8 cellular contexts compared by ENCODE assay signal in genomic region chr17:63601439-63602371, GRCh38. TPM values are rescaled to one million over a fixed set of nuclear protein-coding genes. Genes with fewer than 3 reads are reported as not detected.
DNase-seq lines count a peak whose midpoint lies in the region; ATAC-seq and TF ChIP-seq lines count a peak whose summit lies in the region.

No MANE protein-coding gene starts in this region.

- H3K4me3 ChIP-seq in hepatocyte, result peak overlapping the region; percentile 94

- H3K9me2 ChIP-seq in hepatocyte (replicated peaks; ENCODE audit: insufficient read depth), result no peaks in the 10 kb centered on the region

- peaks cover 11% of the 10 kb centered on the region for H3K79me2 ChIP-seq in hepatocyte

- no peaks in the 10 kb centered on the region for H3K27me3 Mint-ChIP-seq in activated CD4-positive, alpha-beta T cell treated with anti-CD3 and anti-CD28 coated beads, Interleukin-2, amount 10 ng/mL, durations not matched to agents 24 days and 14 days
- no peaks in the 10 kb centered on the region for H3K27me3 Mint-ChIP-seq in activated CD8-positive, alpha-beta T cell treated with anti-CD3 and anti-CD28 coated beads, Interleukin-2, amount 10 ng/mL, durations not matched to agents 7 days and 5 days (ENCODE audit: low read depth)

- peaks cover 17% of the 10 kb centered on the region for H3K4me1 Mint-ChIP-seq in activated CD4-positive, alpha-beta T cell treated with anti-CD3 and anti-CD28 coated beads, Interleukin-2, amount 10 ng/mL, durations not matched to agents 24 days and 14 days
- H3K4me1 Mint-ChIP-seq in activated CD8-positive, alpha-beta T cell treated with anti-CD3 and anti-CD28 coated beads, Interleukin-2, amount 10 ng/mL, durations not matched to agents 7 days and 5 days (ENCODE audit: low read depth), result peaks cover 33% of the 10 kb centered on the region
- H3K4me1 Mint-ChIP-seq in stimulated activated effector memory CD8-positive, alpha-beta T cell treated with anti-CD3 and anti-CD28 coated beads, Interleukin-12 subunit alpha, Interleukin-12 subunit beta, amount 100 ng/mL, for 72 hours, result peaks cover 39% of the 10 kb centered on the region

- WGBS in hepatocyte (ENCODE audit: low lambda C conversion rate, missing lambda C conversion rate), result 55% methylated on average over 9 of the region's 9 CpGs

- TF ChIP-seq CTCF in hepatocyte (IDR thresholded peaks at IDR 0.05; ENCODE audit: poor library complexity), result no peak

- H3K27ac ChIP-seq in hepatocyte, result peak overlapping the region; percentile 85

- H3K4me2 ChIP-seq in hepatocyte, result peak overlapping the region; percentile 98

- H3K27ac Mint-ChIP-seq in activated CD4-positive, alpha-beta T cell treated with anti-CD3 and anti-CD28 coated beads, Interleukin-2, amount 10 ng/mL, durations not matched to agents 24 days and 14 days, result peak overlapping the region; percentile 90
- peak overlapping the region; percentile 91 for H3K27ac Mint-ChIP-seq in activated CD8-positive, alpha-beta T cell treated with anti-CD3 and anti-CD28 coated beads, Interleukin-2, amount 10 ng/mL, durations not matched to agents 7 days and 5 days
- H3K27ac Mint-ChIP-seq in stimulated activated effector memory CD8-positive, alpha-beta T cell treated with anti-CD3 and anti-CD28 coated beads, Interleukin-12 subunit alpha, Interleukin-12 subunit beta, amount 100 ng/mL, for 72 hours, result peak overlapping the region; percentile 94

- no peaks in the 10 kb centered on the region for H3K9me3 Mint-ChIP-seq in activated CD4-positive, alpha-beta T cell treated with anti-CD3 and anti-CD28 coated beads, Interleukin-2, amount 10 ng/mL, durations not matched to agents 24 days and 14 days
- no peaks in the 10 kb centered on the region for H3K9me3 Mint-ChIP-seq in activated CD8-positive, alpha-beta T cell treated with anti-CD3 and anti-CD28 coated beads, Interleukin-2, amount 10 ng/mL, durations not matched to agents 7 days and 5 days (ENCODE audit: insufficient read depth)
- H3K9me3 Mint-ChIP-seq in stimulated activated effector memory CD8-positive, alpha-beta T cell treated with anti-CD3 and anti-CD28 coated beads, Interleukin-12 subunit alpha, Interleukin-12 subunit beta, amount 100 ng/mL, for 72 hours, result no peaks in the 10 kb centered on the region

- H3K9me3 ChIP-seq in hepatocyte (ENCODE audit: low read depth), result no peaks in the 10 kb centered on the region

- H3K4me1 ChIP-seq in hepatocyte (ENCODE audit: insufficient read depth), result peaks cover 6% of the 10 kb centered on the region

- intact Hi-C loops in activated CD4-positive, alpha-beta T cell treated with anti-CD3 and anti-CD28 coated beads, Interleukin-2, amount 10 ng/mL, durations not matched to agents 24 days and 14 days (cut with micrococcal nuclease), result no loop called here
- intact Hi-C loops in posterior cingulate gyrus (cut with DNase I), result no loop called here

- peak overlapping the region; percentile 91 for H2AFZ ChIP-seq in hepatocyte

- POLR2A ChIA-PET in activated CD8-positive, alpha-beta T cell treated with anti-CD3 and anti-CD28 coated beads, Interleukin-2, amount 10 ng/mL, durations not matched to agents 7 days and 5 days (lab: Charles Lee), result interaction anchor here (1.3 to 2.2 kb wide), 4 partner anchors 10 to 95 kb away, joined by 3 to 21 read pairs (median 7); partner anchors contain the start of gene MAP3K3

- ATAC-seq in activated CD8-positive, alpha-beta T cell treated with anti-CD3 and anti-CD28 coated beads, Interleukin-2, amount 10 ng/mL, durations not matched to agents 7 days and 5 days, result peak; percentile 8
- ATAC-seq in stimulated activated effector memory CD8-positive, alpha-beta T cell treated with anti-CD3 and anti-CD28 coated beads, Interleukin-12 subunit alpha, Interleukin-12 subunit beta, amount 100 ng/mL, for 72 hours, result no peak

- no peaks in the 10 kb centered on the region for H4K20me1 ChIP-seq in hepatocyte (ENCODE audit: insufficient read depth, poor library complexity, severe bottlenecking)

- H3K36me3 Mint-ChIP-seq in activated CD4-positive, alpha-beta T cell treated with anti-CD3 and anti-CD28 coated beads, Interleukin-2, amount 10 ng/mL, durations not matched to agents 24 days and 14 days (ENCODE audit: low read depth), result peaks cover 26% of the 10 kb centered on the region
- H3K36me3 Mint-ChIP-seq in activated CD8-positive, alpha-beta T cell treated with anti-CD3 and anti-CD28 coated beads, Interleukin-2, amount 10 ng/mL, durations not matched to agents 7 days and 5 days (ENCODE audit: low read depth), result peaks cover 21% of the 10 kb centered on the region
- peaks cover 36% of the 10 kb centered on the region for H3K36me3 Mint-ChIP-seq in stimulated activated effector memory CD8-positive, alpha-beta T cell treated with anti-CD3 and anti-CD28 coated beads, Interleukin-12 subunit alpha, Interleukin-12 subunit beta, amount 100 ng/mL, for 72 hours

- CTCF ChIA-PET in activated CD8-positive, alpha-beta T cell treated with anti-CD3 and anti-CD28 coated beads, Interleukin-2, amount 10 ng/mL, durations not matched to agents 7 days and 5 days (lab: Charles Lee), result interaction anchor here (0.7 to 3.3 kb wide), 4 partner anchors 10 to 176 kb away, joined by 3 to 42 read pairs (median 10); no protein-coding TSS in a partner anchor

- peak; percentile 64 for DNase-seq in activated CD4-positive, alpha-beta T cell treated with anti-CD3 and anti-CD28 coated beads, Interleukin-2, amount 10 ng/mL, durations not matched to agents 24 days and 14 days
- DNase-seq in activated CD4-positive, alpha-beta T cell treated with anti-CD3 and anti-CD28 coated beads, Interleukin-2, amount 50 U/mL, for 1 hour, result no peak
- no peak for DNase-seq in activated CD8-positive, alpha-beta T cell treated with anti-CD3 and anti-CD28 coated beads, Interleukin-2, amount 10 ng/mL, durations not matched to agents 7 days and 5 days
- peak; percentile 17 for DNase-seq in hepatocyte (ENCODE audit: low spot score)
- DNase-seq in stimulated activated effector memory CD8-positive, alpha-beta T cell treated with anti-CD3 and anti-CD28 coated beads, Interleukin-12 subunit alpha, Interleukin-12 subunit beta, amount 100 ng/mL, for 72 hours (ENCODE audit: low spot score in 2 of 2), result no peak
- no peak for DNase-seq in COR-L47 (lab: John Stamatoyannopoulos, UW)
- DNase-seq in posterior cingulate gyrus, result no peak
- DNase-seq in epidermal melanocyte (ENCODE audit: insufficient read length, low spot score), result no peak

- no peaks in the 10 kb centered on the region for H3K27me3 ChIP-seq in hepatocyte

- H3K36me3 ChIP-seq in hepatocyte (replicated peaks; ENCODE audit: insufficient read depth, low read depth), result no peaks in the 10 kb centered on the region

- peak overlapping the region; percentile 91 for H3K4me3 Mint-ChIP-seq in activated CD4-positive, alpha-beta T cell treated with anti-CD3 and anti-CD28 coated beads, Interleukin-2, amount 10 ng/mL, durations not matched to agents 24 days and 14 days
- peak overlapping the region; percentile 89 for H3K4me3 Mint-ChIP-seq in activated CD8-positive, alpha-beta T cell treated with anti-CD3 and anti-CD28 coated beads, Interleukin-2, amount 10 ng/mL, durations not matched to agents 7 days and 5 days
- H3K4me3 Mint-ChIP-seq in stimulated activated effector memory CD8-positive, alpha-beta T cell treated with anti-CD3 and anti-CD28 coated beads, Interleukin-12 subunit alpha, Interleukin-12 subunit beta, amount 100 ng/mL, for 72 hours, result peak overlapping the region; percentile 84

RNA-seq across cellular contexts. Expression of gene TACO1, which starts 1.0 kb away (rescaled TPM):
- 27.4 and 27.9 TPM in 2 replicates for total RNA-seq in activated CD4-positive, alpha-beta T cell treated with anti-CD3 and anti-CD28 coated beads, Interleukin-2, amount 10 ng/mL, durations not matched to agents 24 days and 14 days
- 10 to 100 TPM; 22.9 to 24.5 TPM for total RNA-seq in activated CD8-positive, alpha-beta T cell treated with anti-CD3 and anti-CD28 coated beads, Interleukin-2, amount 10 ng/mL, durations not matched to agents 7 days and 5 days
- 17.0 and 20.2 TPM in 2 replicates for total RNA-seq in hepatocyte
- polyA plus RNA-seq in hepatocyte, result 23.8 and 32.2 TPM in 2 replicates

RNA-seq across cellular contexts. Expression of gene MAP3K3, which starts 20.5 kb away (rescaled TPM):
- total RNA-seq in activated CD4-positive, alpha-beta T cell treated with anti-CD3 and anti-CD28 coated beads, Interleukin-2, amount 10 ng/mL, durations not matched to agents 24 days and 14 days, result 26.2 and 26.7 TPM in 2 replicates
- 10 to 100 TPM; 31.4 to 32.8 TPM for total RNA-seq in activated CD8-positive, alpha-beta T cell treated with anti-CD3 and anti-CD28 coated beads, Interleukin-2, amount 10 ng/mL, durations not matched to agents 7 days and 5 days
- total RNA-seq in hepatocyte, result 13.4 and 15.6 TPM in 2 replicates
- 15.3 and 15.5 TPM in 2 replicates for polyA plus RNA-seq in hepatocyte

RNA-seq across cellular contexts. Expression of gene DCAF7, which starts 51.4 kb away (rescaled TPM):
- 113 and 115 TPM in 2 replicates for total RNA-seq in activated CD4-positive, alpha-beta T cell treated with anti-CD3 and anti-CD28 coated beads, Interleukin-2, amount 10 ng/mL, durations not matched to agents 24 days and 14 days
- 100 to 1,000 TPM; 127 TPM for total RNA-seq in activated CD8-positive, alpha-beta T cell treated with anti-CD3 and anti-CD28 coated beads, Interleukin-2, amount 10 ng/mL, durations not matched to agents 7 days and 5 days
- total RNA-seq in hepatocyte, result 47.6 and 53.0 TPM in 2 replicates
- polyA plus RNA-seq in hepatocyte, result 56.5 and 57.2 TPM in 2 replicates

Comparison
In these comparisons a context has a peak if more than half of its experiments do, and no peak if none do; other contexts are left out.
1. DNase-seq: peak in activated CD4-positive, alpha-beta T cell treated with anti-CD3 and anti-CD28 coated beads, Interleukin-2, amount 10 ng/mL, durations not matched to agents 24 days and 14 days (single experiment) and hepatocyte (single experiment); none in activated CD4-positive, alpha-beta T cell treated with anti-CD3 and anti-CD28 coated beads, Interleukin-2, amount 50 U/mL, for 1 hour (single experiment), activated CD8-positive, alpha-beta T cell treated with anti-CD3 and anti-CD28 coated beads, Interleukin-2, amount 10 ng/mL, durations not matched to agents 7 days and 5 days (single experiment), stimulated activated effector memory CD8-positive, alpha-beta T cell treated with anti-CD3 and anti-CD28 coated beads, Interleukin-12 subunit alpha, Interleukin-12 subunit beta, amount 100 ng/mL, for 72 hours (0 of 2), COR-L47 (single experiment), posterior cingulate gyrus (0 of 10) and epidermal melanocyte (single experiment).
2. Peak in every context shown above with its lines, with median percentiles within 50 percentile points of each other: H3K27ac Mint-ChIP-seq and H3K4me3 Mint-ChIP-seq.